Comparison of ENCODE assay signal across 8 cellular contexts in genomic region chr3:84547971-84548970, GRCh38.
DNase-seq lines count a peak whose midpoint lies in the region; ATAC-seq, FAIRE-seq and TF ChIP-seq lines count a peak whose summit lies in the region.

No MANE protein-coding gene starts in this region.

- peaks cover 0 to 2% of the 10 kb centered on the region in 2 donors for H3K9me3 ChIP-seq in lung (ENCODE audit: control insufficient read depth in 2 of 2, insufficient read depth in 1 of 2, low read length in 1 of 2)

- no peak for FAIRE-seq in bronchial epithelial cell (lab: Jason Lieb, UNC)

- DNase-seq in AG08396 (ENCODE audit: low spot score), result peak; percentile 2
- DNase-seq in NCI-H446 treated with DMSO at 0.1 percent for 48 hours (lab: John Stamatoyannopoulos, UW), result peak; percentile 1
- peak; percentile 21 for DNase-seq in bronchial epithelial cell (ENCODE audit: low read depth)
- no peak for DNase-seq in lung (ENCODE audit: low spot score)
- DNase-seq in stimulated activated CD4-positive, alpha-beta T cell treated with anti-CD3 and anti-CD28 coated beads, Interleukin-12 subunit alpha, Interleukin-12 subunit beta, amount 100 ng/mL, for 4 hours, result no peak
- DNase-seq in OCI-M2 (lab: John Stamatoyannopoulos, UW; ENCODE audit: unreplicated experiment), result no peak

- TF ChIP-seq CTCF in bronchial epithelial cell (IDR thresholded peaks at IDR 0.05; ENCODE audit: insufficient read depth, low read length, severe bottlenecking) (peak; percentile 53), lung (IDR thresholded peaks at IDR 0.05; ENCODE audit: control extremely low read depth, extremely low read depth) (no peak)

- H3K36me3 ChIP-seq in bronchial epithelial cell (ENCODE audit: control insufficient read depth, insufficient read depth, low read length), result no peaks in the 10 kb centered on the region
- H3K36me3 ChIP-seq in lung (ENCODE audit: control insufficient read depth in 2 of 2, insufficient read depth in 2 of 2, low read length in 2 of 2), result no peaks in the 10 kb centered on the region

- no peak overlapping the region for H3K4me3 ChIP-seq in bronchial epithelial cell (ENCODE audit: low read depth, low read length)
- no peak overlapping the region for H3K4me3 ChIP-seq in lung

- WGBS in lung, 2 donors, result 59 to 64% methylated on average over 23 of the region's 23 CpGs

- H3K4me1 ChIP-seq in lung (ENCODE audit: control insufficient read depth in 2 of 2, insufficient read depth in 2 of 2, low read length in 2 of 2), result no peaks in the 10 kb centered on the region

- H3K27ac ChIP-seq in lung (ENCODE audit: low read depth in 1 of 2, low read length in 1 of 2), result no peak overlapping the region

- H3K27me3 ChIP-seq in bronchial epithelial cell (ENCODE audit: control insufficient read depth, insufficient read depth, low read length), result no peaks in the 10 kb centered on the region
- H3K27me3 ChIP-seq in lung (ENCODE audit: control insufficient read depth, insufficient read depth), result no peaks in the 10 kb centered on the region

- ATAC-seq in GM18870 (IDR thresholded peaks at IDR 0.05; ENCODE audit: unreplicated experiment), result peak; percentile 87
- ATAC-seq in HG03066 (IDR thresholded peaks at IDR 0.05; ENCODE audit: low read depth, unreplicated experiment), result peak; percentile 88
- ATAC-seq in lung (ENCODE audit: insufficient read depth, low FRiP score), result peak; percentile 84

Comparison
In these comparisons a context has a peak if more than half of its experiments do, and no peak if none do; other contexts are left out.
1. DNase-seq: peak in AG08396 (single experiment), NCI-H446 treated with DMSO at 0.1 percent for 48 hours (single experiment) and bronchial epithelial cell (single experiment); none in lung (single experiment), stimulated activated CD4-positive, alpha-beta T cell treated with anti-CD3 and anti-CD28 coated beads, Interleukin-12 subunit alpha, Interleukin-12 subunit beta, amount 100 ng/mL, for 4 hours (single experiment) and OCI-M2 (single experiment).
2. Peak in every context shown above with its lines, with median percentiles within 50 percentile points of each other: ATAC-seq.